Comparison of ENCODE assay signal across 1 cellular context in the genomic region with DNA sequence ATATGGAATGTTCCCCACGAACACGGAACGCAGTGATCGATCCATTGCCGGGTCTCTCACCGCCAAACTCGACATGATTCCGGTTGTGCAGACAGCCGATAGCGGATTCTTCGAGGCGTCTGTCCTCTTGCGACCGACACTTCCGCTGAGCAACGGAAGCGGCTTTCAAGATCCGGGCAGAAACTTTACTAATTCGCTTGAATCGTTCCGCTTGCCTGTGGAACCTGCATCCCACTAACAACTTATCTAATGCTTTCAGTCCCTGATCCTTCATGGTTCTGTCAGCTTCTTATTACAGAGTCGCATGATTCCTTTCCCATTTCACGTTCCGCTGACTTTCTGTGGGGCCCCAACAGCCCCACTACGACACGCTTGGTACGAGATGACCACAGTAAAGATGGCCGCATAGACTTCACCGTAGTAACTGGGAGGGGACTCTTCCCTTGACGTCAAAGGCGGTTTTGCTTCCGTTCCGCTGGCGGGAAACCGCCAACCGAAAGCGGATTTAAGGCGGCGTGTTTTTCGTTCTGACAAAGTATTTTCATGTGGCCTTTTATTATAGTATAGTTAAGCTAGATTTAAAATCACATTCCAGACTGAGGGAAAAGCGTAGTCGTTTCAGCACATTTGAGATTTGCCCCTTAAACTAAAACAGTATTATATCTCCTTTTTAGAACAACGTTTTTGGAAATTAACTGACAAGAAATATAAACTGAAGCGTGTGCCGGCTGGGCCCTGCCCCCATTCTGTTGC.
TF ChIP-seq lines count a peak whose summit lies in the region.

A gene with protein sequence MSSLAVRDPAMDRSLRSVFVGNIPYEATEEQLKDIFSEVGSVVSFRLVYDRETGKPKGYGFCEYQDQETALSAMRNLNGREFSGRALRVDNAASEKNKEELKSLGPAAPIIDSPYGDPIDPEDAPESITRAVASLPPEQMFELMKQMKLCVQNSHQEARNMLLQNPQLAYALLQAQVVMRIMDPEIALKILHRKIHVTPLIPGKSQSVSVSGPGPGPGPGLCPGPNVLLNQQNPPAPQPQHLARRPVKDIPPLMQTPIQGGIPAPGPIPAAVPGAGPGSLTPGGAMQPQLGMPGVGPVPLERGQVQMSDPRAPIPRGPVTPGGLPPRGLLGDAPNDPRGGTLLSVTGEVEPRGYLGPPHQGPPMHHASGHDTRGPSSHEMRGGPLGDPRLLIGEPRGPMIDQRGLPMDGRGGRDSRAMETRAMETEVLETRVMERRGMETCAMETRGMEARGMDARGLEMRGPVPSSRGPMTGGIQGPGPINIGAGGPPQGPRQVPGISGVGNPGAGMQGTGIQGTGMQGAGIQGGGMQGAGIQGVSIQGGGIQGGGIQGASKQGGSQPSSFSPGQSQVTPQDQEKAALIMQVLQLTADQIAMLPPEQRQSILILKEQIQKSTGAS (minus strand): TSS at position 121 of the 753 bp plus-strand sequence. CDS start 46 bp downstream, at position 75.

TF ChIP-seq in HepG2, 621 proteins besides CTCF, POLR2A, EP300 and RAD21 (continued from another document and continues in another):
- TF ChIP-seq, protein P1, sequence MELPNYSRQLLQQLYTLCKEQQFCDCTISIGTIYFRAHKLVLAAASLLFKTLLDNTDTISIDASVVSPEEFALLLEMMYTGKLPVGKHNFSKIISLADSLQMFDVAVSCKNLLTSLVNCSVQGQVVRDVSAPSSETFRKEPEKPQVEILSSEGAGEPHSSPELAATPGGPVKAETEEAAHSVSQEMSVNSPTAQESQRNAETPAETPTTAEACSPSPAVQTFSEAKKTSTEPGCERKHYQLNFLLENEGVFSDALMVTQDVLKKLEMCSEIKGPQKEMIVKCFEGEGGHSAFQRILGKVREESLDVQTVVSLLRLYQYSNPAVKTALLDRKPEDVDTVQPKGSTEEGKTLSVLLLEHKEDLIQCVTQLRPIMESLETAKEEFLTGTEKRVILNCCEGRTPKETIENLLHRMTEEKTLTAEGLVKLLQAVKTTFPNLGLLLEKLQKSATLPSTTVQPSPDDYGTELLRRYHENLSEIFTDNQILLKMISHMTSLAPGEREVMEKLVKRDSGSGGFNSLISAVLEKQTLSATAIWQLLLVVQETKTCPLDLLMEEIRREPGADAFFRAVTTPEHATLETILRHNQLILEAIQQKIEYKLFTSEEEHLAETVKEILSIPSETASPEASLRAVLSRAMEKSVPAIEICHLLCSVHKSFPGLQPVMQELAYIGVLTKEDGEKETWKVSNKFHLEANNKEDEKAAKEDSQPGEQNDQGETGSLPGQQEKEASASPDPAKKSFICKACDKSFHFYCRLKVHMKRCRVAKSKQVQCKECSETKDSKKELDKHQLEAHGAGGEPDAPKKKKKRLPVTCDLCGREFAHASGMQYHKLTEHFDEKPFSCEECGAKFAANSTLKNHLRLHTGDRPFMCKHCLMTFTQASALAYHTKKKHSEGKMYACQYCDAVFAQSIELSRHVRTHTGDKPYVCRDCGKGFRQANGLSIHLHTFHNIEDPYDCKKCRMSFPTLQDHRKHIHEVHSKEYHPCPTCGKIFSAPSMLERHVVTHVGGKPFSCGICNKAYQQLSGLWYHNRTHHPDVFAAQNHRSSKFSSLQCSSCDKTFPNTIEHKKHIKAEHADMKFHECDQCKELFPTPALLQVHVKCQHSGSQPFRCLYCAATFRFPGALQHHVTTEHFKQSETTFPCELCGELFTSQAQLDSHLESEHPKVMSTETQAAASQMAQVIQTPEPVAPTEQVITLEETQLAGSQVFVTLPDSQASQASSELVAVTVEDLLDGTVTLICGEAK (IDR thresholded peaks at IDR 0.05), result peak; percentile 94
- TF ChIP-seq, protein P1 (CRISPR knock-in tag; IDR thresholded peaks at IDR 0.05), result no peak
- peak; percentile 82 for TF ChIP-seq PHF20 (CRISPR knock-in tag; IDR thresholded peaks at IDR 0.05)
- no peak for TF ChIP-seq KDM1A (CRISPR knock-in tag; IDR thresholded peaks at IDR 0.05)
- no peak for TF ChIP-seq MED1 (CRISPR knock-in tag; IDR thresholded peaks at IDR 0.05)
- TF ChIP-seq ZC3H13 (CRISPR knock-in tag; IDR thresholded peaks at IDR 0.05), result 0 out of 2 replicates have a peak, but pooled peaks have one; percentile 38
- TF ChIP-seq TGIF2 (CRISPR knock-in tag; IDR thresholded peaks at IDR 0.05), result no peak
- TF ChIP-seq ZNF747 (CRISPR knock-in tag; IDR thresholded peaks at IDR 0.05; ENCODE audit: borderline replicate concordance), result no peak
- TF ChIP-seq ZSCAN25 (CRISPR knock-in tag; IDR thresholded peaks at IDR 0.05), result no peak
- TF ChIP-seq ATF1 (CRISPR knock-in tag; IDR thresholded peaks at IDR 0.05), result peak; percentile 94
- TF ChIP-seq TBX3 (IDR thresholded peaks at IDR 0.05; ENCODE audit: borderline replicate concordance), result no peak
- TF ChIP-seq CREB1 (IDR thresholded peaks at IDR 0.05), result peak; percentile 74
- TF ChIP-seq CREB1 (CRISPR knock-in tag; IDR thresholded peaks at IDR 0.05), result peak; percentile 96
- no peak for TF ChIP-seq DNMT1 (CRISPR knock-in tag; IDR thresholded peaks at IDR 0.05)
- no peak for TF ChIP-seq DNMT3B (CRISPR knock-in tag; conservative IDR thresholded peaks at IDR 0.05)
- TF ChIP-seq SNRNP70 (IDR thresholded peaks at IDR 0.05; ENCODE audit: low read depth, low read length), result no peak
- peak; percentile 45; the same call in 1 of the 2 replicates for TF ChIP-seq IRF2 (CRISPR knock-in tag; IDR thresholded peaks at IDR 0.05)
- TF ChIP-seq ZNF781 (CRISPR knock-in tag; IDR thresholded peaks at IDR 0.05; ENCODE audit: borderline replicate concordance, not compliant biosample characterization), result peak; percentile 32
- TF ChIP-seq MLX (CRISPR knock-in tag; IDR thresholded peaks at IDR 0.05), result no peak
- no peak for TF ChIP-seq DMTF1 (CRISPR knock-in tag; IDR thresholded peaks at IDR 0.05)
- peak; percentile 32; the same call in 1 of the 2 replicates for TF ChIP-seq TARDBP (CRISPR knock-in tag; IDR thresholded peaks at IDR 0.05)
- 0 out of 2 replicates have a peak, but pooled peaks have one; percentile 61 for TF ChIP-seq ZSCAN29 (CRISPR knock-in tag; conservative IDR thresholded peaks at IDR 0.05)
- TF ChIP-seq RCOR2 (CRISPR knock-in tag; IDR thresholded peaks at IDR 0.05), result no peak
- peak; percentile 83 for TF ChIP-seq KAT8 (CRISPR knock-in tag; IDR thresholded peaks at IDR 0.05)
- no peak for TF ChIP-seq KAT2B (IDR thresholded peaks at IDR 0.05; ENCODE audit: borderline replicate concordance, low read depth, low read length)
- TF ChIP-seq EHMT2 (IDR thresholded peaks at IDR 0.05; ENCODE audit: borderline replicate concordance, low read depth, low read length), result peak; percentile 99
- TF ChIP-seq GABPA (IDR thresholded peaks at IDR 0.05; ENCODE audit: low read depth, low read length), result peak; percentile 83
- peak; percentile 97 for TF ChIP-seq GABPA (CRISPR knock-in tag; IDR thresholded peaks at IDR 0.05; ENCODE audit: low read depth)
- TF ChIP-seq ZNF10 (CRISPR knock-in tag; IDR thresholded peaks at IDR 0.05; ENCODE audit: borderline replicate concordance, low read depth), result no peak
- TF ChIP-seq ZFX (CRISPR knock-in tag; IDR thresholded peaks at IDR 0.05; ENCODE audit: low read depth), result 0 out of 2 replicates have a peak, but pooled peaks have one; percentile 36
- TF ChIP-seq, protein P2, sequence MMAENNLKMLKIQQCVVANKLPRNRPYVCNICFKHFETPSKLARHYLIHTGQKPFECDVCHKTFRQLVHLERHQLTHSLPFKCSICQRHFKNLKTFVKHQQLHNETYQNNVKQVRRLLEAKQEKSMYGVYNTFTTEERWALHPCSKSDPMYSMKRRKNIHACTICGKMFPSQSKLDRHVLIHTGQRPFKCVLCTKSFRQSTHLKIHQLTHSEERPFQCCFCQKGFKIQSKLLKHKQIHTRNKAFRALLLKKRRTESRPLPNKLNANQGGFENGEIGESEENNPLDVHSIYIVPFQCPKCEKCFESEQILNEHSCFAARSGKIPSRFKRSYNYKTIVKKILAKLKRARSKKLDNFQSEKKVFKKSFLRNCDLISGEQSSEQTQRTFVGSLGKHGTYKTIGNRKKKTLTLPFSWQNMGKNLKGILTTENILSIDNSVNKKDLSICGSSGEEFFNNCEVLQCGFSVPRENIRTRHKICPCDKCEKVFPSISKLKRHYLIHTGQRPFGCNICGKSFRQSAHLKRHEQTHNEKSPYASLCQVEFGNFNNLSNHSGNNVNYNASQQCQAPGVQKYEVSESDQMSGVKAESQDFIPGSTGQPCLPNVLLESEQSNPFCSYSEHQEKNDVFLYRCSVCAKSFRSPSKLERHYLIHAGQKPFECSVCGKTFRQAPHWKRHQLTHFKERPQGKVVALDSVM (CRISPR knock-in tag; IDR thresholded peaks at IDR 0.05), result no peak
- TF ChIP-seq PHF8 (CRISPR knock-in tag; IDR thresholded peaks at IDR 0.05), result peak; percentile 83
- no peak for TF ChIP-seq ZNF75D (CRISPR knock-in tag; IDR thresholded peaks at IDR 0.05; ENCODE audit: borderline replicate concordance)
- TF ChIP-seq TFDP2 (CRISPR knock-in tag; IDR thresholded peaks at IDR 0.05), result peak; percentile 92
- no peak for TF ChIP-seq ZNF773 (CRISPR knock-in tag; IDR thresholded peaks at IDR 0.05; ENCODE audit: borderline replicate concordance)
- TF ChIP-seq CENPX (CRISPR knock-in tag; IDR thresholded peaks at IDR 0.05), result no peak
- peak; percentile 20; the same call in 1 of the 2 replicates for TF ChIP-seq SALL1 (CRISPR knock-in tag; IDR thresholded peaks at IDR 0.05)
- peak; percentile 37; the same call in 1 of the 2 replicates for TF ChIP-seq KLF12 (CRISPR knock-in tag; IDR thresholded peaks at IDR 0.05; ENCODE audit: borderline replicate concordance)
- no peak for TF ChIP-seq ARNT2 (CRISPR knock-in tag; IDR thresholded peaks at IDR 0.05; ENCODE audit: low read depth)
- TF ChIP-seq POLR2G (IDR thresholded peaks at IDR 0.05; ENCODE audit: low read depth, low read length), result peak; percentile 64
- TF ChIP-seq, protein P3, sequence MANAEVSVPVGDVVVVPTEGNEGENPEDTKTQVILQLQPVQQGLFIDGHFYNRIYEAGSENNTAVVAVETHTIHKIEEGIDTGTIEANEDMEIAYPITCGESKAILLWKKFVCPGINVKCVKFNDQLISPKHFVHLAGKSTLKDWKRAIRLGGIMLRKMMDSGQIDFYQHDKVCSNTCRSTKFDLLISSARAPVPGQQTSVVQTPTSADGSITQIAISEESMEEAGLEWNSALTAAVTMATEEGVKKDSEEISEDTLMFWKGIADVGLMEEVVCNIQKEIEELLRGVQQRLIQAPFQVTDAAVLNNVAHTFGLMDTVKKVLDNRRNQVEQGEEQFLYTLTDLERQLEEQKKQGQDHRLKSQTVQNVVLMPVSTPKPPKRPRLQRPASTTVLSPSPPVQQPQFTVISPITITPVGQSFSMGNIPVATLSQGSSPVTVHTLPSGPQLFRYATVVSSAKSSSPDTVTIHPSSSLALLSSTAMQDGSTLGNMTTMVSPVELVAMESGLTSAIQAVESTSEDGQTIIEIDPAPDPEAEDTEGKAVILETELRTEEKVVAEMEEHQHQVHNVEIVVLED (CRISPR knock-in tag; IDR thresholded peaks at IDR 0.05; ENCODE audit: borderline replicate concordance), result 0 out of 2 replicates have a peak, but pooled peaks have one; percentile 25
- 0 out of 2 replicates have a peak, but pooled peaks have one; percentile 67 for TF ChIP-seq SETDB1 (CRISPR knock-in tag; IDR thresholded peaks at IDR 0.05; ENCODE audit: borderline replicate concordance)
